10 cellular contexts compared by ENCODE assay signal in the genomic region with DNA sequence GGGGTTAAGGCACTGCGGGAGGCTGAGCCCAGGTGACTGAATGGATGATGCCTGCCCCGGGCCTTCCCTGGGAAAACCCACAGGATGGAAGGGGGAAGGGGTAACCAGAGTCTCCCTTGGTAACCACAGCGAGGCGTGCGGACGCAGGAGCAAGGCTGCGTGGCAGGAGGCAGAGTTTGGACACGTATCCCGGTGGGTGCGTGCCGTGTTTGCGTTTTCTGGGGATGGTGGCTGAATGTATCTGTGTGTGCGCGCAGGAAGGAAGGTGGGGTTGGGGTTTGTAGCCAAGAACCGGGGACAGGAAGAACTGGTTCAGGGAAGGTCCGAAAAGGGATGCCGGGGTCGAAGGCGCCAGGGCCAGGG. TPM values are rescaled to one million over a fixed set of nuclear protein-coding genes. Genes with fewer than 3 reads are reported as not detected.
DNase-seq lines count a peak whose midpoint lies in the region; ATAC-seq, FAIRE-seq and TF ChIP-seq lines count a peak whose summit lies in the region.
"Had no signal": no experiment of that assay in that cellular context is flagged by ENCODE, and none has a peak within 500 bp of the region (broad histone marks: within the 10 kb centered on the region; RNA-seq: fewer than 3 reads in every experiment).

No MANE protein-coding gene starts in this region.

- ATAC-seq in GM19397 (IDR thresholded peaks at IDR 0.05; ENCODE audit: unreplicated experiment) = no peak

- peak overlapping the region in 6 of 8 donors; percentile 16 to 89 (median 55) for H3K27ac Mint-ChIP-seq in CD8-positive, alpha-beta memory T cell
- H3K27ac Mint-ChIP-seq in progenitor cell of endocrine pancreas = no peak overlapping the region

- H3K9me3 ChIP-seq in CD8-positive, alpha-beta memory T cell (ENCODE audit: low read length) = no peaks in the 10 kb centered on the region
- H3K9me3 ChIP-seq in OCI-LY3 (ENCODE audit: insufficient read depth, low read length) = no peaks in the 10 kb centered on the region
- no peaks in the 10 kb centered on the region for H3K9me3 ChIP-seq in endothelial cell of umbilical vein (replicated peaks; ENCODE audit: control insufficient read depth, insufficient read depth, low read length)
- H3K9me3 ChIP-seq: adrenal gland had no signal

- no peak overlapping the region for H3K27ac ChIP-seq in CD8-positive, alpha-beta memory T cell (ENCODE audit: low read depth, low read length)
- no peak overlapping the region for H3K27ac ChIP-seq in OCI-LY3 (ENCODE audit: low read length)
- H3K27ac ChIP-seq in endothelial cell of umbilical vein (ENCODE audit: insufficient read depth, low read depth, low read length) = no peak overlapping the region

- H3K27me3 Mint-ChIP-seq in CD8-positive, alpha-beta memory T cell = peaks cover 20 to 32% of the 10 kb centered on the region in 2 donors
- H3K27me3 Mint-ChIP-seq in progenitor cell of endocrine pancreas = peaks cover 72% of the 10 kb centered on the region

- peak overlapping the region; percentile 38 for H3K4me3 ChIP-seq in CD8-positive, alpha-beta memory T cell (ENCODE audit: low read length)
- H3K4me3 ChIP-seq in OCI-LY3 (ENCODE audit: low read length) (peak overlapping the region; percentile 83), endothelial cell of umbilical vein (replicated peaks in 1 of 3; ENCODE audit: insufficient read depth in 1 of 3, low read depth in 1 of 3, low read length in 3 of 3) (peak overlapping the region in 1 of 3 experiments; percentile 77)

- FAIRE-seq in endothelial cell of umbilical vein (lab: Jason Lieb, UNC) (no peak), RCC 7860 (lab: Jason Lieb, UNC) (no peak)

- H3K4me1 ChIP-seq in CD8-positive, alpha-beta memory T cell (ENCODE audit: insufficient read depth, low read length) = peaks cover 20% of the 10 kb centered on the region
- H3K4me1 ChIP-seq in OCI-LY3 (ENCODE audit: low read length) (peaks cover 16% of the 10 kb centered on the region), endothelial cell of umbilical vein (ENCODE audit: control insufficient read depth, extremely low read depth, insufficient read depth, low read length) (peaks cover 16% of the 10 kb centered on the region)

- H2AFZ ChIP-seq in OCI-LY3 (ENCODE audit: low read depth, low read length) = no peak overlapping the region
- H2AFZ ChIP-seq in endothelial cell of umbilical vein (ENCODE audit: low read depth, low read length) = no peak overlapping the region

- POLR2A ChIA-PET in CD8-positive, alpha-beta memory T cell (lab: Charles Lee) = no interaction called here
- POLR2A ChIA-PET in endothelial cell of umbilical vein (lab: Charles Lee) = no interaction called here

- no peak for TF ChIP-seq CTCF in OCI-LY3 (IDR thresholded peaks at IDR 0.05; ENCODE audit: low read depth, low read length)
- no peak for TF ChIP-seq CTCF in endothelial cell of umbilical vein (IDR thresholded peaks at IDR 0.05; ENCODE audit: extremely low read depth in 1 of 2, insufficient read depth in 1 of 2, low read depth in 1 of 2, low read length in 2 of 2)
- TF ChIP-seq CTCF in progenitor cell of endocrine pancreas (IDR thresholded peaks at IDR 0.05; ENCODE audit: unreplicated experiment) = no peak

- H3K79me2 ChIP-seq in OCI-LY3 (ENCODE audit: low read length) (no peaks in the 10 kb centered on the region), endothelial cell of umbilical vein (ENCODE audit: control insufficient read depth, insufficient read depth, low read length) (no peaks in the 10 kb centered on the region)

- peak in 1 of 5 donors; percentile 4 for DNase-seq in CD8-positive, alpha-beta memory T cell
- peak; percentile 10 for DNase-seq in endothelial cell of umbilical vein (ENCODE audit: low read depth, low spot score)
- DNase-seq in progenitor cell of endocrine pancreas (ENCODE audit: low spot score, unreplicated experiment) = no peak
- no peak for DNase-seq in NCI-H526 treated with DMSO at 0.1 percent for 48 hours (lab: John Stamatoyannopoulos, UW)
- DNase-seq in RCC 7860 (ENCODE audit: low spot score) = no peak
- no peak for DNase-seq in effector CD4-positive, alpha-beta T cell
- DNase-seq: NCI-H2029 treated with DMSO at 0.1 percent for 48 hours had no signal

- H3K4me2 ChIP-seq in OCI-LY3 (ENCODE audit: low read length) = peak overlapping the region; percentile 90
- peak overlapping the region; percentile 58 for H3K4me2 ChIP-seq in endothelial cell of umbilical vein (ENCODE audit: insufficient read depth, low read length)

- BruUV-seq in endothelial cell of umbilical vein (replicated peaks; lab: Mats Ljungman, UMichigan) = no TSS peak

- H3K27me3 ChIP-seq in CD8-positive, alpha-beta memory T cell (ENCODE audit: insufficient read depth, low read length, poor library complexity, severe bottlenecking) = peaks cover 47% of the 10 kb centered on the region
- H3K27me3 ChIP-seq in OCI-LY3 (ENCODE audit: low read depth, low read length) = peaks cover 52% of the 10 kb centered on the region
- H3K27me3 ChIP-seq in endothelial cell of umbilical vein (ENCODE audit: control insufficient read depth in 2 of 2, insufficient read depth in 2 of 2, low read length in 2 of 2) = peaks cover 39 to 56% of the 10 kb centered on the region in 2 experiments
- H3K27me3 ChIP-seq: adrenal gland had no signal

- peaks cover 27 to 47% (median 39%) of the 10 kb centered on the region in 3 donors for H3K4me1 Mint-ChIP-seq in CD8-positive, alpha-beta memory T cell
- peaks cover 15% of the 10 kb centered on the region for H3K4me1 Mint-ChIP-seq in progenitor cell of endocrine pancreas (ENCODE audit: low read depth)

- dilution Hi-C loops in endothelial cell of umbilical vein (cut with MboI; ENCODE audit: extremely low pct_ligation_motif_present, low sequenced_read_pairs) = no loop called here

- H3K4me3 Mint-ChIP-seq in CD8-positive, alpha-beta memory T cell = peak overlapping the region; percentile 78 to 99 (median 85)
- peak overlapping the region; percentile 59 for H3K4me3 Mint-ChIP-seq in progenitor cell of endocrine pancreas (ENCODE audit: low read depth)

- peaks cover 0 to 7% (median 4%) of the 10 kb centered on the region in 5 donors for H3K9me3 Mint-ChIP-seq in CD8-positive, alpha-beta memory T cell
- no peaks in the 10 kb centered on the region for H3K9me3 Mint-ChIP-seq in progenitor cell of endocrine pancreas (ENCODE audit: low read depth)

- peaks cover 6% of the 10 kb centered on the region; the same call in 1 of the 2 replicates for H4K20me1 ChIP-seq in OCI-LY3 (ENCODE audit: insufficient read depth, low read length)
- H4K20me1 ChIP-seq in endothelial cell of umbilical vein (replicated peaks; ENCODE audit: control insufficient read depth, extremely low read depth, insufficient read depth, low read length) = no peaks in the 10 kb centered on the region

- H3K9me1 ChIP-seq in endothelial cell of umbilical vein (replicated peaks; ENCODE audit: control insufficient read depth, extremely low read depth, insufficient read depth, low read length) = no peaks in the 10 kb centered on the region

- H3K36me3 Mint-ChIP-seq in CD8-positive, alpha-beta memory T cell = peaks cover 0 to 9% (median 0%) of the 10 kb centered on the region in 3 donors
- no peaks in the 10 kb centered on the region for H3K36me3 Mint-ChIP-seq in progenitor cell of endocrine pancreas (ENCODE audit: insufficient read depth)

- peak overlapping the region; percentile 32; the same call in 1 of the 2 replicates for H3K9ac ChIP-seq in OCI-LY3 (ENCODE audit: low read length)
- no peak overlapping the region for H3K9ac ChIP-seq in endothelial cell of umbilical vein (replicated peaks; ENCODE audit: extremely low read depth, insufficient read depth, low read length)

- CTCF ChIA-PET in CD8-positive, alpha-beta memory T cell (lab: Charles Lee) = no interaction called here
- CTCF ChIA-PET in endothelial cell of umbilical vein (lab: Charles Lee) = no interaction called here

- no peak for TF ChIP-seq POLR2A in endothelial cell of umbilical vein (IDR thresholded peaks at IDR 0.05; ENCODE audit: low read depth, low read length)

- no peaks in the 10 kb centered on the region for H3K36me3 ChIP-seq in CD8-positive, alpha-beta memory T cell (ENCODE audit: insufficient read depth, low read length)
- H3K36me3 ChIP-seq in OCI-LY3 (replicated peaks; ENCODE audit: low read depth, low read length) = no peaks in the 10 kb centered on the region
- H3K36me3 ChIP-seq in endothelial cell of umbilical vein (ENCODE audit: control insufficient read depth in 2 of 2, extremely low read depth in 1 of 2, insufficient read depth in 2 of 2, low read length in 2 of 2) = no peaks in the 10 kb centered on the region
- H3K36me3 ChIP-seq: adrenal gland had no signal

- intact Hi-C loops in endothelial cell of umbilical vein (cut with micrococcal nuclease) = loop anchor here (1.0 to 5.0 kb wide), 3 partner anchors 317 to 876 kb away; no protein-coding TSS in a partner anchor

TF ChIP-seq in endothelial cell of umbilical vein, 7 proteins besides CTCF, POLR2A, EP300 and RAD21:
- TF ChIP-seq, protein P1, sequence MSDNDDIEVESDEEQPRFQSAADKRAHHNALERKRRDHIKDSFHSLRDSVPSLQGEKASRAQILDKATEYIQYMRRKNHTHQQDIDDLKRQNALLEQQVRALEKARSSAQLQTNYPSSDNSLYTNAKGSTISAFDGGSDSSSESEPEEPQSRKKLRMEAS (IDR thresholded peaks at IDR 0.05; ENCODE audit: insufficient read depth, insufficient read length) = no peak
- no peak for TF ChIP-seq EZH2 (IDR thresholded peaks at IDR 0.05; ENCODE audit: borderline replicate concordance, low read depth, low read length, severe bottlenecking)
- TF ChIP-seq JUN (IDR thresholded peaks at IDR 0.05; ENCODE audit: borderline replicate concordance, insufficient read depth, insufficient read length, low read depth) = no peak
- TF ChIP-seq MYC (IDR thresholded peaks at IDR 0.05; ENCODE audit: low read depth, low read length) = no peak
- TF ChIP-seq GATA2 (IDR thresholded peaks at IDR 0.05; ENCODE audit: insufficient read depth, insufficient read length, low read depth, low read length) = no peak
- no peak for TF ChIP-seq FOS (IDR thresholded peaks at IDR 0.05; ENCODE audit: borderline replicate concordance, insufficient read depth, low read length)
- no peak for TF ChIP-seq POLR2AphosphoS5 (IDR thresholded peaks at IDR 0.05; ENCODE audit: insufficient read depth, low read depth, low read length)

RNA-seq across cellular contexts. Expression of a gene that starts 1.8 kb away (rescaled TPM):
- 1 to 10 TPM; 4.4 to 4.7 TPM for total RNA-seq in CD8-positive, alpha-beta memory T cell
- polyA plus RNA-seq in CD8-positive, alpha-beta memory T cell = 2.5 TPM
- total RNA-seq in endothelial cell of umbilical vein = 0.25 and 1.6 TPM in 2 replicates
- polyA plus RNA-seq in endothelial cell of umbilical vein = 0.28 and 0.89 TPM in 2 replicates
- 0.25 and 0.76 TPM in 2 replicates for polyA plus RNA-seq in endothelial cell of umbilical vein (2011; cell fraction: cytosol; rRNA removed)
- polyA plus RNA-seq in endothelial cell of umbilical vein (2011; cell fraction: nucleus; rRNA removed) = 0.88 and 1.3 TPM in 2 replicates
- 0.60 and 0.83 TPM in 2 replicates for polyA plus RNA-seq in endothelial cell of umbilical vein (2012)
- polyA minus RNA-seq in endothelial cell of umbilical vein = 0.58 and 0.89 TPM in 2 replicates
- not detected for polyA minus RNA-seq in endothelial cell of umbilical vein (2011; cell fraction: cytosol; rRNA and poly(A)+ RNA removed)
- polyA minus RNA-seq in endothelial cell of umbilical vein (2011; cell fraction: nucleus; rRNA and poly(A)+ RNA removed) = 1.2 and 2.4 TPM in 2 replicates
- 0.55 and 2.0 TPM in 2 replicates for total RNA-seq in progenitor cell of endocrine pancreas
